10 cellular contexts compared by ENCODE assay signal in genomic region chr3:15287565-15288330, GRCh38. TPM values are rescaled to one million over a fixed set of nuclear protein-coding genes. Genes with fewer than 3 reads are reported as not detected.
DNase-seq lines count a peak whose midpoint lies in the region; ATAC-seq, FAIRE-seq and TF ChIP-seq lines count a peak whose summit lies in the region.
"Had no signal": no experiment of that assay in that cellular context is flagged by ENCODE, and none has a peak within 500 bp of the region (broad histone marks: within the 10 kb centered on the region; RNA-seq: fewer than 3 reads in every experiment).

No MANE protein-coding gene starts in this region.

- peaks cover 57 to 67% of the 10 kb centered on the region in 2 donors for H3K36me3 Mint-ChIP-seq in CD14-positive monocyte

- intact Hi-C loops in CD14-positive monocyte (cut with micrococcal nuclease) = loop anchor here (1.0 to 5.0 kb wide), 3 partner anchors 8 to 340 kb away; partner anchors contain the start of gene NR2C2 (in 1 of the 2)
- intact Hi-C loops in Right ventricle myocardium inferior (cut with DNase I) = loop anchor here (5.0 kb wide), 1 partner anchor 35 kb away; no protein-coding TSS in a partner anchor
- intact Hi-C loops in prostate gland (cut with DNase I) = no loop called here

- no peak for FAIRE-seq in small intestine (lab: Jason Lieb, UNC)
- FAIRE-seq: D721Med had no signal

- peak overlapping the region; percentile 96 to 100 (median 98) for H3K27ac Mint-ChIP-seq in CD14-positive monocyte

- ATAC-seq in Right ventricle myocardium inferior = peak; percentile 93
- no peak for ATAC-seq in HG03159 (IDR thresholded peaks at IDR 0.05; ENCODE audit: unreplicated experiment)
- no peak for ATAC-seq in GM21825 (IDR thresholded peaks at IDR 0.05; ENCODE audit: unreplicated experiment)

- no peaks in the 10 kb centered on the region for H3K36me3 ChIP-seq in prostate gland
- H3K36me3 ChIP-seq in small intestine (ENCODE audit: control insufficient read depth in 2 of 2, insufficient read depth in 2 of 2, low read length in 2 of 2) = no peaks in the 10 kb centered on the region

- no peaks in the 10 kb centered on the region for H3K4me1 ChIP-seq in prostate gland (replicated peaks)
- H3K4me1 ChIP-seq in small intestine (ENCODE audit: control insufficient read depth in 2 of 2, insufficient read depth in 1 of 2, low read depth in 1 of 2, low read length in 1 of 2) = peaks cover under 1 to 4% of the 10 kb centered on the region in 2 donors

- H3K27me3 ChIP-seq in prostate gland (replicated peaks; ENCODE audit: insufficient read depth) (no peaks in the 10 kb centered on the region), small intestine (ENCODE audit: control insufficient read depth in 2 of 2, insufficient read depth in 2 of 2, low read length in 2 of 2) (no peaks in the 10 kb centered on the region)

- no peak for TF ChIP-seq CTCF in CD14-positive monocyte (IDR thresholded peaks at IDR 0.05)
- no peak for TF ChIP-seq CTCF in prostate gland (IDR thresholded peaks at IDR 0.05)
- TF ChIP-seq CTCF in GM10266 (IDR thresholded peaks at IDR 0.05; ENCODE audit: control insufficient read depth, insufficient read depth, low read depth, missing control alignments) = no peak

- H3K4me1 Mint-ChIP-seq in CD14-positive monocyte = peaks cover 68% of the 10 kb centered on the region

- WGBS in prostate gland = 55% methylated on average over 13 of the region's 13 CpGs
- 64 to 87% (median 84%) methylated on average over 13 of the region's 13 CpGs for WGBS in small intestine, 3 donors

- peaks cover 0 to 2% (median 0%) of the 10 kb centered on the region in 7 donors for H3K9me3 Mint-ChIP-seq in CD14-positive monocyte
- H3K9me3 Mint-ChIP-seq: activated T-cell treated with anti-CD3 and anti-CD28 coated beads, Interleukin-2, amount 50 U/mL, for 72 hours had no signal

- H3K27ac ChIP-seq in prostate gland (peak overlapping the region; percentile 31 to 53), small intestine (ENCODE audit: low read depth in 1 of 2, low read length in 1 of 2) (peak overlapping the region in 1 of 2 donors; percentile 71)

- peaks cover 0 to 5% (median 0%) of the 10 kb centered on the region in 3 donors for H3K27me3 Mint-ChIP-seq in CD14-positive monocyte (ENCODE audit: low read depth in 3 of 3)

- peak overlapping the region in 1 of 2 donors; percentile 48 for H3K4me3 Mint-ChIP-seq in CD14-positive monocyte

- H3K9me3 ChIP-seq in prostate gland (no peaks in the 10 kb centered on the region), small intestine (ENCODE audit: control insufficient read depth, low read depth) (no peaks in the 10 kb centered on the region)

- H3K4me3 ChIP-seq in prostate gland (no peak overlapping the region), small intestine (ENCODE audit: low read depth in 1 of 2, low read length in 2 of 2) (no peak overlapping the region)

- DNase-seq in CD14-positive monocyte (ENCODE audit: low spot score) (peak; percentile 91), SKM-1 (lab: John Stamatoyannopoulos, UW; ENCODE audit: unreplicated experiment) (peak; percentile 63), Right ventricle myocardium inferior (ENCODE audit: missing footprints) (peak; percentile 79), prostate gland (ENCODE audit: low spot score) (no peak), small intestine (no peak), GM10266 (ENCODE audit: extremely low spot score) (no peak)
- DNase-seq: activated T-cell treated with anti-CD3 and anti-CD28 coated beads, Interleukin-2, amount 50 U/mL, for 72 hours had no signal

- TF ChIP-seq POLR2A in prostate gland (IDR thresholded peaks at IDR 0.05) = no peak

RNA-seq across cellular contexts. Expression of gene SH3BP5, which starts 44.6 kb away (rescaled TPM):
- polyA plus RNA-seq in CD14-positive monocyte (10 to 100 TPM; 10.7 to 22.8 TPM), small intestine (10 to 100 TPM in 2 of 3 donors, 1 to 10 TPM in 1; 4.9 to 24.0 (median 14.3) TPM)
- total RNA-seq in Right ventricle myocardium inferior (11.7 TPM), prostate gland (10 to 100 TPM; 13.3 to 71.6 TPM)

Comparison
In these comparisons a context has a peak if more than half of its experiments do, and no peak if none do; other contexts are left out.
1. DNase-seq: peak in CD14-positive monocyte (single experiment), SKM-1 (single experiment) and Right ventricle myocardium inferior (single experiment); none in prostate gland (single experiment), small intestine (single experiment) and GM10266 (single experiment).